In genomic region chr5:101326766-101327165, GRCh38 we compare ENCODE assay signal across 23 cellular contexts.
"Had no signal": no experiment of that assay in that cellular context is flagged by ENCODE, and none has a peak within 500 bp of the region (broad histone marks: within the 10 kb centered on the region; RNA-seq: fewer than 3 reads in every experiment).

No MANE protein-coding gene starts in this region.

- FAIRE-seq: islet of Langerhans had no signal

- ATAC-seq: foreskin keratinocyte; gastroesophageal sphincter; heart left ventricle; left cardiac atrium; left lung; mucosa of descending colon; natural killer cell treated with Interleukin-12 subunit alpha and Interleukin-12 subunit beta and Interleukin-15 and Interleukin-18, amount 100 ng/mL, for 72 hours; right cardiac atrium; stimulated activated naive B cell treated with anti-CD40 and anti-IgM and Interleukin-4, amounts not matched to agents 10 μg/mL and 1 μg/mL and 100 μg/mL, for 72 hours had no signal

- H3K79me2 ChIP-seq: hepatocyte had no signal

- DNase-seq: colonic mucosa; effector CD8-positive, alpha-beta T cell; endodermal cell; heart left ventricle; left cardiac atrium; left lung; mesenchymal stem cell; mucosa of descending colon; naive B cell; right cardiac atrium; stimulated activated CD4-positive, alpha-beta T cell treated with anti-CD3 and anti-CD28 coated beads, Interleukin-15, amount 100 ng/mL, for 24 hours; stimulated activated CD4-positive, alpha-beta T cell treated with anti-CD3 and anti-CD28 coated beads, Interleukin-2, amount 100 ng/mL, for 48 hours; stimulated activated naive B cell treated with anti-CD40 and anti-IgM and Interleukin-4, amounts not matched to agents 10 μg/mL and 1 μg/mL and 100 μg/mL, for 72 hours; testis; tibial artery had no signal

- H3K9me3 ChIP-seq: colonic mucosa, gastroesophageal sphincter, mucosa of descending colon, prostate gland, testis, tibial artery had no signal

- H3K4me2 ChIP-seq: hepatocyte had no signal

- H3K27me3 ChIP-seq: colonic mucosa, esophagus muscularis mucosa, foreskin keratinocyte, gastroesophageal sphincter, heart left ventricle, hepatocyte, left lung, testis, tibial artery had no signal

- H3K27ac ChIP-seq: colonic mucosa, esophagus muscularis mucosa, foreskin keratinocyte, gastroesophageal sphincter, heart left ventricle, hepatocyte, left lung, prostate gland, skin epidermis, testis, tibial artery had no signal

- H3K36me3 ChIP-seq: colonic mucosa, esophagus muscularis mucosa, gastroesophageal sphincter, heart left ventricle, left lung, prostate gland, tibial artery had no signal

- H3K4me3 ChIP-seq: colonic mucosa, esophagus muscularis mucosa, gastroesophageal sphincter, heart left ventricle, hepatocyte, left lung, mucosa of descending colon, prostate gland, skin epidermis, testis, tibial artery had no signal

- H3K4me1 ChIP-seq: colonic mucosa, esophagus muscularis mucosa, foreskin keratinocyte, gastroesophageal sphincter, heart left ventricle, left lung, prostate gland, testis, tibial artery had no signal

- H2AFZ ChIP-seq: hepatocyte had no signal
